Comparison of ENCODE assay signal across 18 cellular contexts in the genomic region with DNA sequence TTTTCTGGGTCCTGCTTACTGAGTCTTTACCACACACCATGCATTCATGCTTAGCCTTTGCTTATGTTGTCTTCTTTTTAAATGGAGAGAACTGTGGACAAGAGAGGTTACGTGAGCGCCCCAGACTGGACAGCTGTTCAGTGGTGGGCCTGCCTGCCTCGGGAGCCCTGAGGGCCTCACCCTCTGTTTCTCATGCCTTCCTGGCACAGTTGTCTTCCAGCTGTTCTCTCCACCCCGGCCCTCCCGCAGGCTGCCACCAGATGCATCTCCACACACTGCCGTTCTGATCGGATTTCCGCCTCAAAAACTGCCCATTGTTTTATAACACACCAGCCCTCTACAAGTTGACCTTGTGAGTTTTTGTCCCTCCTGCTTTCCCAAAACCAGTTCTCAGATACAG.
DNase-seq lines count a peak whose midpoint lies in the region; ATAC-seq and TF ChIP-seq lines count a peak whose summit lies in the region.
"Had no signal": no experiment of that assay in that cellular context is flagged by ENCODE, and none has a peak within 500 bp of the region (broad histone marks: within the 10 kb centered on the region; RNA-seq: fewer than 3 reads in every experiment).

No MANE protein-coding gene starts in this region.

- in situ Hi-C loops in IMR-90 (cut with MboI; ENCODE audit: low sequenced_read_pairs): no loop called here

- no peak overlapping the region for H3K56ac ChIP-seq in IMR-90 (ENCODE audit: extremely low read depth, insufficient read depth, low read length)

- H3K4ac ChIP-seq in IMR-90 (ENCODE audit: low read depth, low read length) (peak overlapping the region; percentile 38), mesenchymal stem cell (ENCODE audit: low read depth in 1 of 2, low read length in 2 of 2) (peak overlapping the region in 1 of 2 experiments; percentile 73)

- ATAC-seq in IMR-90 (ENCODE audit: low read depth): no peak
- ATAC-seq in HG03439 (IDR thresholded peaks at IDR 0.05; ENCODE audit: unreplicated experiment): no peak

- 0 out of 4 replicates have a peak overlapping the region, but pooled peaks of 1 of the 2 experiments have one; percentile 54 for H4K8ac ChIP-seq in IMR-90 (ENCODE audit: low read depth in 2 of 2, low read length in 2 of 2)
- H4K8ac ChIP-seq in mesenchymal stem cell (ENCODE audit: low read length): no peak overlapping the region

- H3K27ac ChIP-seq in IMR-90 (ENCODE audit: insufficient read depth, low read length) (no peak overlapping the region), mesenchymal stem cell (ENCODE audit: low read length, poor library complexity, severe bottlenecking) (no peak overlapping the region), testis (no peak overlapping the region)
- H3K27ac ChIP-seq: 22Rv1 had no signal

- H3K9me3 ChIP-seq in IMR-90 (ENCODE audit: control insufficient read depth, insufficient read depth, low read length) (no peaks in the 10 kb centered on the region), mesenchymal stem cell (ENCODE audit: control insufficient read depth, low read length) (no peaks in the 10 kb centered on the region), testis (no peaks in the 10 kb centered on the region)
- H3K9me3 ChIP-seq: Caco-2 had no signal

- dilution Hi-C loops in IMR-90 (cut with HindIII; ENCODE audit: low sequenced_read_pairs, unreplicated experiment): no loop called here

- WGBS in IMR-90 (ENCODE audit: extremely low coverage in 2 of 2, insufficient read length in 1 of 2), 2 experiments: 93% methylated on average over 6 of the region's 8 CpGs; no CpG with 5 or more reads in 1 of the 2 experiments
- WGBS in mesenchymal stem cell: 97% methylated on average over 8 of the region's 8 CpGs
- WGBS in testis, 2 donors: 93 to 97% methylated on average over 8 of the region's 8 CpGs

- peaks cover 72% of the 10 kb centered on the region for H4K20me1 ChIP-seq in IMR-90 (ENCODE audit: insufficient read depth, low read length)

- H3K36me3 ChIP-seq in IMR-90 (ENCODE audit: control insufficient read depth, insufficient read depth, low read length) (0 out of 2 replicates have a peak, but pooled peaks cover 4% of the 10 kb centered on the region), mesenchymal stem cell (ENCODE audit: control insufficient read depth in 1 of 2, insufficient read depth in 2 of 2, low read depth in 1 of 2, low read length in 2 of 2) (peaks cover 0 to 4% of the 10 kb centered on the region in 2 experiments), testis (ENCODE audit: low read depth, missing control alignments) (no peaks in the 10 kb centered on the region)

- H2AFZ ChIP-seq in IMR-90 (replicated peaks; ENCODE audit: low read length, poor library complexity) (no peak overlapping the region), mesenchymal stem cell (ENCODE audit: low read depth, low read length) (no peak overlapping the region)

- H2BK5ac ChIP-seq in IMR-90 (ENCODE audit: low read depth, low read length, poor library complexity, severe bottlenecking) (no peak overlapping the region), mesenchymal stem cell (ENCODE audit: low read depth, low read length, poor library complexity, severe bottlenecking) (no peak overlapping the region)

- H2BK12ac ChIP-seq in mesenchymal stem cell (ENCODE audit: low read length in 2 of 2): peak overlapping the region; percentile 18 to 31

- peak overlapping the region; percentile 29; the same call in 1 of the 2 replicates for H3K14ac ChIP-seq in IMR-90 (replicated peaks; ENCODE audit: low read depth, low read length)
- peak overlapping the region in 1 of 2 experiments; percentile 26 for H3K14ac ChIP-seq in mesenchymal stem cell (ENCODE audit: low read length in 2 of 2)

- intact Hi-C loops in IMR-90 (cut with micrococcal nuclease): loop anchor here (2.0 kb wide), 1 partner anchor 15 kb away; no protein-coding TSS in a partner anchor
- intact Hi-C loops in testis (cut with DNase I; ENCODE audit: low total_unique reads): no loop called here

- CTCF ChIA-PET in IMR-90 (lab: Yijun Ruan, JAX): interaction anchor here (0.8 kb wide), 1 partner anchor 8 kb away, joined by 3 read pairs; no protein-coding TSS in a partner anchor

- no peaks in the 10 kb centered on the region for H3K27me3 ChIP-seq in IMR-90 (ENCODE audit: control insufficient read depth, insufficient read depth, low read length)
- no peaks in the 10 kb centered on the region for H3K27me3 ChIP-seq in mesenchymal stem cell (ENCODE audit: control insufficient read depth in 1 of 2, insufficient read depth in 1 of 2, low read length in 2 of 2)
- H3K27me3 ChIP-seq in testis: no peaks in the 10 kb centered on the region

- H2BK15ac ChIP-seq in IMR-90 (ENCODE audit: low read depth, low read length) (0 out of 3 replicates have a peak overlapping the region, but pooled peaks have one; percentile 3), mesenchymal stem cell (ENCODE audit: low read depth, poor library complexity, severe bottlenecking) (no peak overlapping the region)

- H3K79me1 ChIP-seq in IMR-90 (ENCODE audit: low read depth in 1 of 2, low read length in 2 of 2) (peaks cover 53 to 91% of the 10 kb centered on the region in 2 experiments), mesenchymal stem cell (replicated peaks; ENCODE audit: low read length, poor library complexity, severe bottlenecking) (peaks cover 35% of the 10 kb centered on the region)

- H2AK5ac ChIP-seq in IMR-90 (ENCODE audit: low read depth, low read length) (no peak overlapping the region; the same call in 1 of the 2 replicates), mesenchymal stem cell (ENCODE audit: low read length, severe bottlenecking) (no peak overlapping the region)

- POLR2A ChIA-PET in IMR-90 (lab: Charles Lee; ENCODE audit: unreplicated experiment): no interaction called here

- H4K5ac ChIP-seq in IMR-90 (ENCODE audit: low read depth, low read length): 0 out of 2 replicates have a peak overlapping the region, but pooled peaks have one; percentile 20

- H3K23ac ChIP-seq in IMR-90 (ENCODE audit: low read depth, low read length): peak overlapping the region; percentile 8; the same call in 1 of the 2 replicates
- peak overlapping the region in 1 of 2 experiments; percentile 93 for H3K23ac ChIP-seq in mesenchymal stem cell (ENCODE audit: low read length in 2 of 2)

- no TSS peak for BruUV-seq in IMR-90 (replicated peaks; lab: Mats Ljungman, UMichigan)

- no peak overlapping the region for H2AK9ac ChIP-seq in IMR-90 (replicated peaks; ENCODE audit: low read depth, low read length, poor library complexity)

- peaks cover 50% of the 10 kb centered on the region for H3K9me1 ChIP-seq in IMR-90 (ENCODE audit: insufficient read depth, low read length)

- H2BK20ac ChIP-seq in IMR-90 (ENCODE audit: low read depth, low read length): no peak overlapping the region; the same call in 1 of the 2 replicates

- TF ChIP-seq RAD21 in IMR-90 (IDR thresholded peaks at IDR 0.05; ENCODE audit: low read length): no peak

- H2BK120ac ChIP-seq in IMR-90 (ENCODE audit: low read depth, low read length): peak overlapping the region; percentile 4; the same call in 1 of the 2 replicates
- no peak overlapping the region for H2BK120ac ChIP-seq in mesenchymal stem cell (ENCODE audit: low read depth, low read length)

- DNase-seq in DMS 273 (lab: John Stamatoyannopoulos, UW; ENCODE audit: unreplicated experiment) (peak; percentile 29), DMS 273 treated with DMSO at 0.1 percent for 48 hours (lab: John Stamatoyannopoulos, UW) (no peak), IMR-90 (no peak), mesenchymal stem cell (no peak), retina (peak; percentile 39), NCI-H1417 (lab: John Stamatoyannopoulos, UW) (no peak), testis (no peak)
- DNase-seq: Caco-2; CD4-positive, CD25-positive, alpha-beta regulatory T cell; DMS53; H9; KBM-7; NCI-H1436 treated with DMSO at 0.1 percent for 48 hours; NCI-H2081 treated with DMSO at 0.1 percent for 48 hours; NCI-H510A treated with DMSO at 0.1 percent for 48 hours; SHP77 had no signal

- no peak overlapping the region for H3K18ac ChIP-seq in IMR-90 (ENCODE audit: low read depth, low read length)
- H3K18ac ChIP-seq in mesenchymal stem cell (ENCODE audit: low read depth in 1 of 2, low read length in 2 of 2): peak overlapping the region in 1 of 2 experiments; percentile 85

- H3K9ac ChIP-seq in IMR-90 (ENCODE audit: low read depth, low read length): no peak overlapping the region
- no peak overlapping the region for H3K9ac ChIP-seq in mesenchymal stem cell (ENCODE audit: low read length)

- peaks cover 28% of the 10 kb centered on the region for H3K4me1 ChIP-seq in IMR-90 (ENCODE audit: control insufficient read depth, insufficient read depth, low read length)
- peaks cover 15% of the 10 kb centered on the region for H3K4me1 ChIP-seq in mesenchymal stem cell (ENCODE audit: control insufficient read depth, insufficient read depth, low read depth, low read length)
- H3K4me1 ChIP-seq in testis: peaks cover 7% of the 10 kb centered on the region

- H3K4me3 ChIP-seq in IMR-90 (ENCODE audit: insufficient read depth, low read depth, low read length): no peak overlapping the region
- H3K4me3 ChIP-seq in mesenchymal stem cell (ENCODE audit: insufficient read depth in 1 of 2, low read depth in 1 of 2, low read length in 2 of 2): no peak overlapping the region
- no peak overlapping the region for H3K4me3 ChIP-seq in testis

- H4K91ac ChIP-seq in IMR-90 (ENCODE audit: insufficient read depth, low read depth, low read length): no peak overlapping the region
- no peak overlapping the region for H4K91ac ChIP-seq in mesenchymal stem cell (ENCODE audit: low read length)

- TF ChIP-seq POLR2A in IMR-90 (IDR thresholded peaks at IDR 0.05; ENCODE audit: low read depth, low read length) (no peak), testis (IDR thresholded peaks at IDR 0.05) (no peak)

- TF ChIP-seq CTCF in IMR-90 (conservative IDR thresholded peaks at IDR 0.05; ENCODE audit: low read depth, low read length): no peak
- TF ChIP-seq CTCF in testis (IDR thresholded peaks at IDR 0.05): no peak

- no peak overlapping the region for H3K4me2 ChIP-seq in IMR-90 (ENCODE audit: low read depth, low read length)
- H3K4me2 ChIP-seq in mesenchymal stem cell (ENCODE audit: low read length, poor library complexity, severe bottlenecking): no peak overlapping the region

TF ChIP-seq in IMR-90, 13 proteins besides CTCF, POLR2A, EP300 and RAD21 (continues in another document):
- TF ChIP-seq MXI1 (IDR thresholded peaks at IDR 0.05; ENCODE audit: borderline replicate concordance, low read depth, low read length) (no peak), NFE2L2 (IDR thresholded peaks at IDR 0.05; ENCODE audit: low read depth, low read length) (no peak), SMC3 (IDR thresholded peaks at IDR 0.05; ENCODE audit: low read depth, low read length) (no peak), CEBPB (IDR thresholded peaks at IDR 0.05; ENCODE audit: low read depth, low read length) (no peak), MAZ (IDR thresholded peaks at IDR 0.05; ENCODE audit: borderline replicate concordance, low read depth, low read length) (no peak), MAFK (IDR thresholded peaks at IDR 0.05; ENCODE audit: low read depth, low read length) (no peak), FOS (IDR thresholded peaks at IDR 0.05; ENCODE audit: low read depth, low read length) (no peak)

Comparison
In these comparisons a context has a peak if more than half of its experiments do, and no peak if none do; other contexts are left out.
1. DNase-seq: peak in DMS 273 (single experiment) and retina (single experiment); none in DMS 273 treated with DMSO at 0.1 percent for 48 hours (single experiment), IMR-90 (single experiment), mesenchymal stem cell (single experiment), NCI-H1417 (0 of 3) and testis (single experiment).